ENCODE assay signal across 9 cellular contexts in the genomic region with DNA sequence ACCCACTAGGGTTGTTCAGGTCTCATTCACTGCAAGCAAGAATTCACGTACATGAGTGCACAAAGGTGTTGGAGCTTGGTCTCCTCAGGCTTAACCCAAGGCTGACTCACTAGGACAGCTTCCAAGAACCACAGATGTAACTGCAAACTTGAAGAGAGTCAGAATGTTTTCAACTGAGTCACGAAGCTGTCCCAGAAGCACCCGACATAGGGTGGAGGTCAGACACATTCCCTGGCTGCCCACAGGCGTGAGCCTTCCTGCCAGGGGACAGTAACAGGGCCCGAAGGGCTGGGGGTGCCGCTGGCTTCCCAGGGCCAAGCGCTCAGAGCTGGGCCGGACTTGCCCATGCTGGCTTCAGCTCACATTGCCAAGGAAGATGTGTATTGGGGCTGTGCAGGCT. TPM values are rescaled to one million over a fixed set of nuclear protein-coding genes. Genes with fewer than 3 reads are reported as not detected.
A peak's percentile ranks its signal among the peaks of the same experiment; 100 is the strongest.
DNase-seq lines count a peak whose midpoint lies in the region; ATAC-seq and TF ChIP-seq lines count a peak whose summit lies in the region.
"Had no signal": no experiment of that assay in that cellular context is flagged by ENCODE, and none has a peak within 500 bp of the region (broad histone marks: within the 10 kb centered on the region; RNA-seq: fewer than 3 reads in every experiment).

No MANE protein-coding gene starts in this region.

- no peak for TF ChIP-seq EP300 in suprapubic skin (IDR thresholded peaks at IDR 0.05)

- no peak overlapping the region for H3K4me3 Mint-ChIP-seq in CD4-positive, alpha-beta T cell
- H3K4me3 Mint-ChIP-seq: activated naive CD8-positive, alpha-beta T cell had no signal

- peaks cover 23% of the 10 kb centered on the region for H3K36me3 ChIP-seq in suprapubic skin

- no peaks in the 10 kb centered on the region for H3K27me3 ChIP-seq in suprapubic skin
- H3K27me3 ChIP-seq in CD4-positive, alpha-beta T cell (ENCODE audit: control insufficient read depth, insufficient read depth, low read length) = no peaks in the 10 kb centered on the region

- H3K36me3 Mint-ChIP-seq in CD4-positive, alpha-beta T cell (ENCODE audit: low read depth) = peaks cover 4% of the 10 kb centered on the region
- H3K36me3 Mint-ChIP-seq: activated naive CD8-positive, alpha-beta T cell had no signal

- DNase-seq in HS-5 (ENCODE audit: low read depth) = peak; percentile 93
- DNase-seq in astrocyte of the cerebellum (ENCODE audit: low read depth) = peak; percentile 97
- DNase-seq in iris pigment epithelial cell (ENCODE audit: low read depth) = peak; percentile 99
- no peak for DNase-seq in suprapubic skin (ENCODE audit: low spot score in 2 of 2)
- DNase-seq in NCI-H2171 treated with DMSO at 0.1 percent for 48 hours (lab: John Stamatoyannopoulos, UW) = no peak
- DNase-seq in CD4-positive, alpha-beta T cell = no peak

- intact Hi-C loops in CD4-positive, alpha-beta T cell (cut with DNase I, micrococcal nuclease) = no loop called here

- no peak overlapping the region for H3K27ac Mint-ChIP-seq in CD4-positive, alpha-beta T cell
- H3K27ac Mint-ChIP-seq: activated naive CD8-positive, alpha-beta T cell had no signal

- H3K4me1 ChIP-seq in suprapubic skin = peaks cover 21% of the 10 kb centered on the region

- no peaks in the 10 kb centered on the region for H3K9me3 ChIP-seq in suprapubic skin
- no peaks in the 10 kb centered on the region for H3K9me3 ChIP-seq in CD4-positive, alpha-beta T cell (ENCODE audit: control insufficient read depth, low read length)

- CTCF ChIA-PET in CD4-positive, alpha-beta T cell (lab: Charles Lee) = interaction anchor here (1.4 kb wide), 1 partner anchor 10 kb away, joined by 7 read pairs; no protein-coding TSS in a partner anchor

- H3K4me1 Mint-ChIP-seq in CD4-positive, alpha-beta T cell (ENCODE audit: low read depth) = no peaks in the 10 kb centered on the region

- TF ChIP-seq POLR2A in suprapubic skin (IDR thresholded peaks at IDR 0.05) = no peak

- no peaks in the 10 kb centered on the region for H3K9me3 Mint-ChIP-seq in CD4-positive, alpha-beta T cell

- no peak for ATAC-seq in GM21515 (IDR thresholded peaks at IDR 0.05; ENCODE audit: unreplicated experiment)
- ATAC-seq in CD4-positive, alpha-beta T cell (ENCODE audit: poor library complexity) = no peak

- H3K4me3 ChIP-seq in astrocyte of the cerebellum (ENCODE audit: low read depth, low read length) (no peak overlapping the region), suprapubic skin (no peak overlapping the region)

- TF ChIP-seq CTCF in astrocyte of the cerebellum (IDR thresholded peaks at IDR 0.05; ENCODE audit: low read depth, low read length, missing control alignments) (no peak), suprapubic skin (IDR thresholded peaks at IDR 0.05) (no peak)
- TF ChIP-seq CTCF in CD4-positive, alpha-beta T cell (IDR thresholded peaks at IDR 0.05) = no peak

- H3K27ac ChIP-seq in suprapubic skin = peak overlapping the region; percentile 68
- H3K27ac ChIP-seq in CD4-positive, alpha-beta T cell (ENCODE audit: low read depth, low read length) = no peak overlapping the region

- 27% methylated on average over 5 of the region's 8 CpGs for WGBS in suprapubic skin

- H3K27me3 Mint-ChIP-seq in CD4-positive, alpha-beta T cell = no peaks in the 10 kb centered on the region
- H3K27me3 Mint-ChIP-seq: activated naive CD8-positive, alpha-beta T cell had no signal

- POLR2A ChIA-PET in CD4-positive, alpha-beta T cell (lab: Charles Lee) = no interaction called here

- in situ Hi-C loops in astrocyte of the cerebellum (cut with HindIII; ENCODE audit: low sequenced_read_pairs) = no loop called here

RNA-seq across cellular contexts. Expression of gene CMTM3, which starts 14.1 kb away (rescaled TPM):
- 10 to 100 TPM in 2 of 4 donors, 1 to 10 TPM in 2; 6.5 to 15.5 (median 9.2) TPM for total RNA-seq in suprapubic skin
- total RNA-seq in CD4-positive, alpha-beta T cell = 10 to 100 TPM; 46.3 to 49.3 TPM

RNA-seq across cellular contexts. Expression of gene CMTM2, which starts 39.3 kb away (rescaled TPM):
- total RNA-seq in suprapubic skin = not detected
- total RNA-seq in CD4-positive, alpha-beta T cell = not detected
- total RNA-seq: lung microvascular endothelial cell had no signal

RNA-seq across cellular contexts. Expression of gene CMTM1, which starts 52.3 kb away (rescaled TPM):
- total RNA-seq in suprapubic skin = 1 to 10 TPM in 3 of 4 donors, under 1 TPM in 1; 0.97 to 1.6 (median 1.5) TPM
- total RNA-seq in CD4-positive, alpha-beta T cell = 1 to 10 TPM in 1 of 2 experiments, under 1 TPM in 1; 0.66 to 1.1 TPM

Comparison
In these comparisons a context has a peak if more than half of its experiments do, and no peak if none do; other contexts are left out.
1. DNase-seq: peak in HS-5 (single experiment), astrocyte of the cerebellum (single experiment) and iris pigment epithelial cell (single experiment); none in suprapubic skin (0 of 2), NCI-H2171 treated with DMSO at 0.1 percent for 48 hours (single experiment) and CD4-positive, alpha-beta T cell (0 of 10).